ENCODE assay signal across 1 cellular context in genomic region chr2:71154798-71155197, GRCh38.
TF ChIP-seq lines count a peak whose summit lies in the region.

No MANE protein-coding gene starts in this region.

TF ChIP-seq in Ishikawa, 13 proteins besides CTCF, POLR2A, EP300 and RAD21 (continued from another document):
- TF ChIP-seq REST (IDR thresholded peaks at IDR 0.05; ENCODE audit: low read depth): no peak
- TF ChIP-seq TAF1 (IDR thresholded peaks at IDR 0.05; ENCODE audit: low read depth): no peak
- no peak for TF ChIP-seq NFIC (IDR thresholded peaks at IDR 0.05)
